27 cellular contexts compared by ENCODE assay signal in genomic region chr4:8683462-8683861, GRCh38.
DNase-seq lines count a peak whose midpoint lies in the region; ATAC-seq, FAIRE-seq and TF ChIP-seq lines count a peak whose summit lies in the region.
"Had no signal": no experiment of that assay in that cellular context is flagged by ENCODE, and none has a peak within 500 bp of the region (broad histone marks: within the 10 kb centered on the region; RNA-seq: fewer than 3 reads in every experiment).

No MANE protein-coding gene starts in this region.

- no peak overlapping the region for H2BK5ac ChIP-seq in H1 (ENCODE audit: low read depth, low read length)
- H2BK5ac ChIP-seq in mesenchymal stem cell (ENCODE audit: low read depth, low read length, poor library complexity, severe bottlenecking): no peak overlapping the region

- TF ChIP-seq CTCF in HEK293 (tag by site-specific recombination; IDR thresholded peaks at IDR 0.05) (no peak), RWPE2 (IDR thresholded peaks at IDR 0.05; ENCODE audit: poor library complexity, severe bottlenecking) (no peak), H1 (IDR thresholded peaks at IDR 0.05; ENCODE audit: control extremely low read depth in 1 of 3, insufficient read depth in 1 of 3, low read depth in 1 of 3, low read length in 3 of 3) (no peak), spleen (IDR thresholded peaks at IDR 0.05 in 8 of 11, conservative IDR thresholded peaks at IDR 0.05 in 3 of 11) (no peak), OCI-LY7 (conservative IDR thresholded peaks at IDR 0.05; ENCODE audit: low read length) (no peak)

- no peak overlapping the region for H3K27ac ChIP-seq in HEK293 (ENCODE audit: extremely low read depth, low read depth, low read length)
- no peak overlapping the region for H3K27ac ChIP-seq in RWPE2 (ENCODE audit: poor library complexity, severe bottlenecking)
- H3K27ac ChIP-seq in H1 (ENCODE audit: low read depth, low read length): no peak overlapping the region
- no peak overlapping the region for H3K27ac ChIP-seq in spleen
- H3K27ac ChIP-seq in mesenchymal stem cell (ENCODE audit: low read length, poor library complexity, severe bottlenecking): no peak overlapping the region
- H3K27ac ChIP-seq in OCI-LY7 (ENCODE audit: low read depth, low read length, poor library complexity, severe bottlenecking): no peak overlapping the region
- H3K27ac ChIP-seq: A549; BLaER1 treated with 17β-estradiol and CSF1 and Interleukin-3, amounts not matched to agents 10 nM and 100 nM; GM23248 had no signal

- TF ChIP-seq EP300 in H1 (IDR thresholded peaks at IDR 0.05; ENCODE audit: borderline replicate concordance in 1 of 2, low read depth in 2 of 2, low read length in 2 of 2): no peak

- H2AFZ ChIP-seq in H1 (ENCODE audit: low read length): no peak overlapping the region
- no peak overlapping the region for H2AFZ ChIP-seq in mesenchymal stem cell (ENCODE audit: low read depth, low read length)
- no peak overlapping the region for H2AFZ ChIP-seq in OCI-LY7 (ENCODE audit: low read length)
- H2AFZ ChIP-seq: GM23248 had no signal

- POLR2A ChIA-PET in HEK293 (lab: Yijun Ruan, JAX) (no interaction called here), H1 (lab: Charles Lee; ENCODE audit: partially characterized antibody) (no interaction called here), OCI-LY7 (lab: Charles Lee) (no interaction called here)
- POLR2A ChIA-PET in activated CD8-positive, alpha-beta T cell treated with anti-CD3 and anti-CD28 coated beads, Interleukin-2, amount 10 ng/mL, durations not matched to agents 7 days and 5 days (lab: Charles Lee): no interaction called here

- H2BK20ac ChIP-seq in H1 (ENCODE audit: low read length): no peak overlapping the region

- no peaks in the 10 kb centered on the region for H3K36me3 ChIP-seq in HEK293 (ENCODE audit: control insufficient read depth in 2 of 2, insufficient read depth in 1 of 2, low read length in 2 of 2)
- no peaks in the 10 kb centered on the region for H3K36me3 ChIP-seq in RWPE2 (ENCODE audit: low read depth)
- no peaks in the 10 kb centered on the region for H3K36me3 ChIP-seq in H1 (ENCODE audit: control insufficient read depth in 2 of 4, insufficient read depth in 4 of 4, low read length in 3 of 4)
- no peaks in the 10 kb centered on the region for H3K36me3 ChIP-seq in spleen
- H3K36me3 ChIP-seq in mesenchymal stem cell (ENCODE audit: control insufficient read depth in 1 of 2, insufficient read depth in 2 of 2, low read depth in 1 of 2, low read length in 2 of 2): no peaks in the 10 kb centered on the region
- no peaks in the 10 kb centered on the region for H3K36me3 ChIP-seq in OCI-LY7 (ENCODE audit: insufficient read depth, low read length)
- H3K36me3 ChIP-seq: BE2C; BLaER1 treated with 17β-estradiol and CSF1 and Interleukin-3, amounts not matched to agents 10 nM and 100 nM had no signal

- H3K79me2 ChIP-seq in H1 (ENCODE audit: control insufficient read depth in 1 of 2, insufficient read depth in 2 of 2, low read length in 2 of 2) (no peaks in the 10 kb centered on the region), OCI-LY7 (ENCODE audit: insufficient read depth, low read depth, low read length) (no peaks in the 10 kb centered on the region)

- H3K9me3 Mint-ChIP-seq in activated CD8-positive, alpha-beta T cell treated with anti-CD3 and anti-CD28 coated beads, Interleukin-2, amount 10 ng/mL, durations not matched to agents 7 days and 5 days (ENCODE audit: insufficient read depth): no peaks in the 10 kb centered on the region
- H3K9me3 Mint-ChIP-seq: HFFc6 had no signal

- CTCF ChIA-PET in HEK293 (lab: Yijun Ruan, JAX): no interaction called here
- CTCF ChIA-PET in H1 (lab: Charles Lee; ENCODE audit: partially characterized antibody): no interaction called here
- CTCF ChIA-PET in activated CD8-positive, alpha-beta T cell treated with anti-CD3 and anti-CD28 coated beads, Interleukin-2, amount 10 ng/mL, durations not matched to agents 7 days and 5 days (lab: Charles Lee): no interaction called here
- CTCF ChIA-PET in OCI-LY7 (lab: Charles Lee; ENCODE audit: unreplicated experiment): no interaction called here

- H3K27me3 Mint-ChIP-seq in activated CD8-positive, alpha-beta T cell treated with anti-CD3 and anti-CD28 coated beads, Interleukin-2, amount 10 ng/mL, durations not matched to agents 7 days and 5 days (ENCODE audit: low read depth): no peaks in the 10 kb centered on the region

- H2BK12ac ChIP-seq in H1 (ENCODE audit: low read depth, low read length) (no peak overlapping the region), mesenchymal stem cell (ENCODE audit: low read length in 2 of 2) (no peak overlapping the region)

- no peak for TF ChIP-seq RAD21 in H1 (IDR thresholded peaks at IDR 0.05 in 1 of 2, conservative IDR thresholded peaks at IDR 0.05 in 1 of 2; ENCODE audit: low read depth in 2 of 2, low read length in 2 of 2)

- WGBS in H1 (ENCODE audit: extremely low coverage in 1 of 2, insufficient coverage in 1 of 2, insufficient read length in 1 of 2, insufficient replicate concordance in 2 of 2, low coverage in 1 of 2, low lambda C conversion rate in 2 of 2, missing lambda C conversion rate in 1 of 2), 2 experiments: 92 to 100% methylated on average over 2 to 5 of the region's 5 CpGs
- 89 to 97% (median 92%) methylated on average over 5 of the region's 5 CpGs for WGBS in spleen, 5 donors
- 86% methylated on average over 5 of the region's 5 CpGs for WGBS in mesenchymal stem cell

- H3K27ac Mint-ChIP-seq in activated CD8-positive, alpha-beta T cell treated with anti-CD3 and anti-CD28 coated beads, Interleukin-2, amount 10 ng/mL, durations not matched to agents 7 days and 5 days: no peak overlapping the region
- H3K27ac Mint-ChIP-seq: CD14-positive monocyte; CD4-positive, alpha-beta T cell; CD8-positive, alpha-beta memory T cell; H9; HFFc6 had no signal

- H3K4me2 ChIP-seq in H1 (ENCODE audit: insufficient read depth in 1 of 2, low read depth in 2 of 2, low read length in 2 of 2): no peak overlapping the region
- no peak overlapping the region for H3K4me2 ChIP-seq in mesenchymal stem cell (ENCODE audit: low read length, poor library complexity, severe bottlenecking)
- H3K4me2 ChIP-seq in OCI-LY7 (ENCODE audit: low read length): no peak overlapping the region
- H3K4me2 ChIP-seq: A549; BLaER1 treated with 17β-estradiol and CSF1 and Interleukin-3, amounts not matched to agents 10 nM and 100 nM had no signal

- H3K4ac ChIP-seq in H1 (replicated peaks; ENCODE audit: insufficient read length, low read depth, low read length) (no peak overlapping the region), mesenchymal stem cell (ENCODE audit: low read depth in 1 of 2, low read length in 2 of 2) (no peak overlapping the region)

- no peaks in the 10 kb centered on the region for H3K9me2 ChIP-seq in OCI-LY7 (ENCODE audit: insufficient read depth, low read length)

- H3K18ac ChIP-seq in H1 (ENCODE audit: extremely low read depth, low read length) (no peak overlapping the region), mesenchymal stem cell (ENCODE audit: low read depth in 1 of 2, low read length in 2 of 2) (no peak overlapping the region)

- no peak overlapping the region for H3K14ac ChIP-seq in H1 (ENCODE audit: insufficient read length)
- no peak overlapping the region for H3K14ac ChIP-seq in mesenchymal stem cell (ENCODE audit: low read length in 2 of 2)

- H4K8ac ChIP-seq in H1 (ENCODE audit: extremely low read depth, insufficient read depth, low read length): no peak overlapping the region
- no peak overlapping the region for H4K8ac ChIP-seq in mesenchymal stem cell (ENCODE audit: low read length)

- no peak overlapping the region for H4K5ac ChIP-seq in H1 (ENCODE audit: insufficient read length, low read depth, low read length)

- FAIRE-seq in H1 (lab: Jason Lieb, UNC): no peak
- FAIRE-seq: A549, D721Med, GM12878, GM19239 had no signal

- H2BK15ac ChIP-seq in H1 (ENCODE audit: low read length) (no peak overlapping the region), mesenchymal stem cell (ENCODE audit: low read depth, poor library complexity, severe bottlenecking) (no peak overlapping the region)

- no peaks in the 10 kb centered on the region for H3K4me1 Mint-ChIP-seq in activated CD8-positive, alpha-beta T cell treated with anti-CD3 and anti-CD28 coated beads, Interleukin-2, amount 10 ng/mL, durations not matched to agents 7 days and 5 days (ENCODE audit: low read depth)
- H3K4me1 Mint-ChIP-seq: CD14-positive monocyte; CD8-positive, alpha-beta memory T cell had no signal

- H2BK120ac ChIP-seq in H1 (replicated peaks; ENCODE audit: low read depth, low read length) (no peak overlapping the region), mesenchymal stem cell (ENCODE audit: low read depth, low read length) (no peak overlapping the region)

- H3K4me3 ChIP-seq in HEK293 (ENCODE audit: low read depth, low read length): no peak overlapping the region
- H3K4me3 ChIP-seq in RWPE2 (ENCODE audit: severe bottlenecking): no peak overlapping the region
- no peak overlapping the region for H3K4me3 ChIP-seq in H1 (ENCODE audit: extremely low read depth in 1 of 4, insufficient read depth in 2 of 4, low read depth in 3 of 4, low read length in 4 of 4)
- H3K4me3 ChIP-seq in spleen: no peak overlapping the region
- H3K4me3 ChIP-seq in mesenchymal stem cell (ENCODE audit: insufficient read depth in 1 of 2, low read depth in 1 of 2, low read length in 2 of 2): no peak overlapping the region
- no peak overlapping the region for H3K4me3 ChIP-seq in OCI-LY7 (ENCODE audit: low read depth, low read length, poor library complexity, severe bottlenecking)
- H3K4me3 ChIP-seq: A549; BLaER1 treated with 17β-estradiol and CSF1 and Interleukin-3, amounts not matched to agents 10 nM and 100 nM; GM12878; GM23248 had no signal

- peak overlapping the region; percentile 43 for H3K56ac ChIP-seq in H1 (replicated peaks; ENCODE audit: insufficient read length, low read depth, low read length)

- ATAC-seq in RWPE2 (ENCODE audit: low read depth): no peak
- ATAC-seq in activated CD8-positive, alpha-beta T cell treated with anti-CD3 and anti-CD28 coated beads, Interleukin-2, amount 10 ng/mL, durations not matched to agents 7 days and 5 days: no peak
- ATAC-seq: A549, GM12878, HCT116 had no signal

- H3K4me3 Mint-ChIP-seq in activated CD8-positive, alpha-beta T cell treated with anti-CD3 and anti-CD28 coated beads, Interleukin-2, amount 10 ng/mL, durations not matched to agents 7 days and 5 days: no peak overlapping the region
- H3K4me3 Mint-ChIP-seq: CD14-positive monocyte; CD4-positive, alpha-beta T cell; CD8-positive, alpha-beta memory T cell; H9; HFFc6 had no signal

- H3K27me3 ChIP-seq in RWPE2 (ENCODE audit: insufficient read depth, poor library complexity, severe bottlenecking) (peaks cover 31% of the 10 kb centered on the region), H1 (replicated peaks in 1 of 4; ENCODE audit: control insufficient read depth in 3 of 4, extremely low read depth in 1 of 4, insufficient read depth in 3 of 4, low read length in 3 of 4) (peaks cover 0 to 12% (median 7%) of the 10 kb centered on the region in 4 experiments; a peak in 5 of 7 replicates), spleen (replicated peaks in 1 of 7) (peaks cover 0 to 53% (median 4%) of the 10 kb centered on the region in 7 donors), mesenchymal stem cell (ENCODE audit: control insufficient read depth in 1 of 2, insufficient read depth in 1 of 2, low read length in 2 of 2) (peaks cover 0 to 72% of the 10 kb centered on the region in 2 experiments)
- H3K27me3 ChIP-seq: BE2C; BLaER1 treated with 17β-estradiol and CSF1 and Interleukin-3, amounts not matched to agents 10 nM and 100 nM had no signal

- H3K23ac ChIP-seq in H1 (ENCODE audit: insufficient read length) (no peak overlapping the region), mesenchymal stem cell (ENCODE audit: low read length in 2 of 2) (no peak overlapping the region)

- no peak for TF ChIP-seq POLR2A in H1 (IDR thresholded peaks at IDR 0.05; ENCODE audit: control extremely low read depth in 1 of 2, low read depth in 2 of 2, low read length in 2 of 2)
- TF ChIP-seq POLR2A in spleen (IDR thresholded peaks at IDR 0.05): no peak

- DNase-seq in RWPE2 (ENCODE audit: low spot score) (peak; percentile 7), H1 (ENCODE audit: low read depth in 1 of 2, low spot score in 2 of 2) (no peak), spleen (peak; percentile 3), mesenchymal stem cell (no peak), OCI-LY7 (ENCODE audit: low spot score) (no peak)
- no peak for DNase-seq in activated CD8-positive, alpha-beta T cell treated with anti-CD3 and anti-CD28 coated beads, Interleukin-2, amount 10 ng/mL, durations not matched to agents 7 days and 5 days
- DNase-seq: 8988T; ACHN; AML-193; CD8-positive, alpha-beta memory T cell; DMS 273 treated with DMSO at 0.1 percent for 48 hours; DMS79; EL; GDM1; GM23248; H9; HFFc6 had no signal

- BruUV-seq in OCI-LY7 (replicated peaks; lab: Mats Ljungman, UMichigan): no TSS peak

- H3K9me3 ChIP-seq in HEK293 (ENCODE audit: control insufficient read depth, insufficient read depth, low read depth, low read length) (no peaks in the 10 kb centered on the region), RWPE2 (ENCODE audit: severe bottlenecking) (no peaks in the 10 kb centered on the region), H1 (ENCODE audit: insufficient read depth in 2 of 2, low read depth in 1 of 2, low read length in 1 of 2) (no peaks in the 10 kb centered on the region), spleen (peaks cover 0 to 2% (median 0%) of the 10 kb centered on the region in 8 donors), mesenchymal stem cell (ENCODE audit: control insufficient read depth, low read length) (no peaks in the 10 kb centered on the region), OCI-LY7 (ENCODE audit: low read length) (no peaks in the 10 kb centered on the region)
- H3K9me3 ChIP-seq: A549; BE2C; BLaER1 treated with 17β-estradiol and CSF1 and Interleukin-3, amounts not matched to agents 10 nM and 100 nM had no signal

- intact Hi-C loops in spleen (cut with DNase I; ENCODE audit: low total_unique reads) (no loop called here), OCI-LY7 (cut with micrococcal nuclease; ENCODE audit: unreplicated experiment) (no loop called here)

- H3K79me1 ChIP-seq in H1 (ENCODE audit: low read depth, low read length) (no peaks in the 10 kb centered on the region), mesenchymal stem cell (replicated peaks; ENCODE audit: low read length, poor library complexity, severe bottlenecking) (no peaks in the 10 kb centered on the region)

- no peak overlapping the region for H3K9ac ChIP-seq in H1 (replicated peaks in 1 of 4; ENCODE audit: extremely low read depth in 1 of 4, low read depth in 3 of 4, low read length in 3 of 4)
- no peak overlapping the region for H3K9ac ChIP-seq in mesenchymal stem cell (ENCODE audit: low read length)
- H3K9ac ChIP-seq: BLaER1 treated with 17β-estradiol and CSF1 and Interleukin-3, amounts not matched to agents 10 nM and 100 nM; GM23248 had no signal

- peaks cover 15% of the 10 kb centered on the region; the same call in 1 of the 2 replicates for H3K23me2 ChIP-seq in H1 (ENCODE audit: low read depth, low read length)

- no peaks in the 10 kb centered on the region for H3K4me1 ChIP-seq in HEK293 (ENCODE audit: control insufficient read depth, insufficient read depth, low read length)
- H3K4me1 ChIP-seq in RWPE2 (ENCODE audit: insufficient read depth, poor library complexity, severe bottlenecking): no peaks in the 10 kb centered on the region
- peaks cover 0 to 3% (median under 1%) of the 10 kb centered on the region in 4 experiments; a peak in 2 of 7 replicates for H3K4me1 ChIP-seq in H1 (replicated peaks in 1 of 4; ENCODE audit: control insufficient read depth in 3 of 4, insufficient read depth in 4 of 4, low read length in 3 of 4)
- H3K4me1 ChIP-seq in spleen: no peaks in the 10 kb centered on the region
- H3K4me1 ChIP-seq in mesenchymal stem cell (ENCODE audit: control insufficient read depth, insufficient read depth, low read depth, low read length): no peaks in the 10 kb centered on the region
- no peaks in the 10 kb centered on the region for H3K4me1 ChIP-seq in OCI-LY7 (ENCODE audit: insufficient read depth, low read length, poor library complexity, severe bottlenecking)
- H3K4me1 ChIP-seq: A549; BE2C; BLaER1 treated with 17β-estradiol and CSF1 and Interleukin-3, amounts not matched to agents 10 nM and 100 nM had no signal

- no peak overlapping the region for H4K91ac ChIP-seq in H1 (replicated peaks; ENCODE audit: insufficient read length, low read length)
- H4K91ac ChIP-seq in mesenchymal stem cell (ENCODE audit: low read length): no peak overlapping the region

- no peaks in the 10 kb centered on the region for H3K36me3 Mint-ChIP-seq in activated CD8-positive, alpha-beta T cell treated with anti-CD3 and anti-CD28 coated beads, Interleukin-2, amount 10 ng/mL, durations not matched to agents 7 days and 5 days (ENCODE audit: low read depth)
- H3K36me3 Mint-ChIP-seq: CD14-positive monocyte had no signal

- H4K20me1 ChIP-seq in H1 (replicated peaks in 1 of 2; ENCODE audit: control insufficient read depth in 1 of 2, insufficient read depth in 2 of 2, low read length in 2 of 2) (peaks cover 0 to 10% of the 10 kb centered on the region in 2 experiments), OCI-LY7 (ENCODE audit: insufficient read depth, low read length) (no peaks in the 10 kb centered on the region)
- H4K20me1 ChIP-seq: BLaER1 treated with 17β-estradiol and CSF1 and Interleukin-3, amounts not matched to agents 10 nM and 100 nM had no signal

- H2AK5ac ChIP-seq in H1 (ENCODE audit: low read depth, low read length): no peak overlapping the region
- H2AK5ac ChIP-seq in mesenchymal stem cell (ENCODE audit: low read length, severe bottlenecking): no peak overlapping the region

Comparison
In these comparisons a context has a peak if more than half of its experiments do, and no peak if none do; other contexts are left out.
1. DNase-seq: peak in RWPE2 (single experiment) and spleen (single experiment); none in H1 (0 of 2), activated CD8-positive, alpha-beta T cell treated with anti-CD3 and anti-CD28 coated beads, Interleukin-2, amount 10 ng/mL, durations not matched to agents 7 days and 5 days (single experiment), mesenchymal stem cell (single experiment) and OCI-LY7 (single experiment).